ENCODE assay signal across 33 cellular contexts in the genomic region with DNA sequence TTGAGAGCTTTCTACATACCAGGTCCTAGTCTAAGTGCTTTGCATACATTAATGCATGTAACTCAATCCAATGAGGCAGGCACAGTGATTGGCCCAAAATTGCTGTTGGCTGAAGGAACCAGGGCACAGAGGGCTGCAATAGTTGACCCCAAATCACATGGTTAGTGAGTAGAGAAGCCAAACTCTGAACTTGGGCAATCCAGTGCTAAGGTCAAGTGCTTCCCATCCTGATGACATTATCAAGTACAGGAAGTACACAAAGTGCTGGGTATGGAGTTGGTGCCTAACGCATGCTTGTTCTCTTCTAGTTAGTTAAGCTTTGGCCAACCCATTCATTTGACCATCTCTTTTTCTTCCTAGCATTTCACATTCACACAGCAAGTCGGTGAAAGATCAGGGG. TPM values are rescaled to one million over a fixed set of nuclear protein-coding genes. Genes with fewer than 3 reads are reported as not detected.
"Had no signal": no experiment of that assay in that cellular context is flagged by ENCODE, and none has a peak within 500 bp of the region (broad histone marks: within the 10 kb centered on the region; RNA-seq: fewer than 3 reads in every experiment).

No MANE protein-coding gene starts in this region.

- H3K36me3 Mint-ChIP-seq: activated naive CD8-positive, alpha-beta T cell had no signal

- H3K36me3 ChIP-seq: brain microvascular endothelial cell, gastrocnemius medialis had no signal

- H3K27me3 ChIP-seq: dorsolateral prefrontal cortex, esophagus muscularis mucosa, gastrocnemius medialis had no signal

- H3K27ac Mint-ChIP-seq: activated B cell treated with CpG ODN at 0.5 μM for 24 hours; activated CD8-positive, alpha-beta T cell treated with anti-CD3 and anti-CD28 coated beads for 36 hours; activated naive CD8-positive, alpha-beta T cell; activated T-helper 17 cell treated with anti-CD3 and anti-CD28 coated beads, Interleukin-2, amount 50 U/mL, for 72 hours; dendritic cell treated with granulocyte-macrophage colony-stimulating factor and Interleukin-4, amounts not matched to agents 40 ng/mL and 50 ng/mL, for 4 days; endodermal cell; T-helper 17 cell; T-helper 2 cell treated with Interferon-gamma antibody and Interleukin-4, amounts not matched to agents 5 μg/mL and 100 μg/mL, for 36 hours had no signal

- H3K4me3 ChIP-seq: coronary artery, esophagus muscularis mucosa, gastrocnemius medialis had no signal

- DNase-seq: activated B cell treated with CpG ODN at 0.5 μM for 24 hours; activated CD4-positive, alpha-beta T cell treated with anti-CD3 and anti-CD28 coated beads for 48 hours; activated CD4-positive, alpha-beta T cell treated with anti-CD3 and anti-CD28 coated beads, Interleukin-2, amount 50 U/mL, for 1 hour; activated CD4-positive, alpha-beta T cell treated with anti-CD3 and anti-CD28 coated beads, Interleukin-2, amount 50 U/mL, for 48 hours; activated CD8-positive, alpha-beta memory T cell treated with anti-CD3 and anti-CD28 coated beads for 24 hours; activated CD8-positive, alpha-beta T cell treated with anti-CD3 and anti-CD28 coated beads for 36 hours; activated effector memory CD4-positive, alpha-beta T cell treated with Interleukin-2 at 50 U/mL for 16 hours; activated gamma-delta T cell treated with Interleukin-2 at 50 U/mL for 16 hours; activated naive CD4-positive, alpha-beta T cell treated with anti-CD3 and anti-CD28 coated beads, Interleukin-2, amount 50 U/mL, for 16 hours; activated naive CD4-positive, alpha-beta T cell treated with Interleukin-2 at 50 U/mL for 16 hours; activated T-cell treated with anti-CD3 and anti-CD28 coated beads, Interleukin-2, amount 50 U/mL, for 4 hours; amniotic stem cell; anterior cingulate cortex; brain microvascular endothelial cell; dorsolateral prefrontal cortex; effector memory CD4-positive, alpha-beta T cell; endodermal cell; erythroblast; foreskin keratinocyte; gastrocnemius medialis; T-helper 1 cell; T-helper 17 cell; T1000 had no signal

- H3K27ac ChIP-seq: brain microvascular endothelial cell, coronary artery, foreskin keratinocyte, gastrocnemius medialis had no signal

- H3K4me1 ChIP-seq: foreskin keratinocyte had no signal

- H3K9me3 Mint-ChIP-seq: activated B cell treated with CpG ODN at 0.5 μM for 24 hours; activated CD8-positive, alpha-beta T cell treated with anti-CD3 and anti-CD28 coated beads for 36 hours; activated T-cell treated with anti-CD3 and anti-CD28 coated beads, Interleukin-2, amount 50 U/mL, for 4 hours; activated T-helper 17 cell treated with anti-CD3 and anti-CD28 coated beads, Interleukin-2, amount 50 U/mL, for 72 hours; central memory CD8-positive, alpha-beta T cell; dendritic cell treated with granulocyte-macrophage colony-stimulating factor and Interleukin-4, amounts not matched to agents 40 ng/mL and 50 ng/mL, for 4 days; endodermal cell; T-helper 2 cell treated with Interferon-gamma antibody and Interleukin-4, amounts not matched to agents 5 μg/mL and 100 μg/mL, for 36 hours had no signal

- H3K4me3 Mint-ChIP-seq: activated B cell treated with CpG ODN at 0.5 μM for 24 hours; activated CD8-positive, alpha-beta T cell treated with anti-CD3 and anti-CD28 coated beads for 36 hours; activated naive CD8-positive, alpha-beta T cell; activated T-cell treated with anti-CD3 and anti-CD28 coated beads, Interleukin-2, amount 50 U/mL, for 4 hours; activated T-helper 17 cell treated with anti-CD3 and anti-CD28 coated beads, Interleukin-2, amount 50 U/mL, for 72 hours; central memory CD8-positive, alpha-beta T cell; dendritic cell treated with granulocyte-macrophage colony-stimulating factor and Interleukin-4, amounts not matched to agents 40 ng/mL and 50 ng/mL, for 4 days; endodermal cell; T-helper 17 cell; T-helper 2 cell treated with Interferon-gamma antibody and Interleukin-4, amounts not matched to agents 5 μg/mL and 100 μg/mL, for 36 hours had no signal

- ATAC-seq: activated CD4-positive, CD25-positive, alpha-beta regulatory T cell treated with anti-CD3 and anti-CD28 coated beads, Interleukin-2, amount 50 U/mL, for 24 hours; activated CD8-positive, alpha-beta T cell treated with anti-CD3 and anti-CD28 coated beads for 36 hours; activated T-cell treated with anti-CD3 and anti-CD28 coated beads, Interleukin-2, amount 50 U/mL, for 4 hours; activated T-helper 17 cell treated with anti-CD3 and anti-CD28 coated beads, Interleukin-2, amount 50 U/mL, for 72 hours; foreskin keratinocyte; gastrocnemius medialis; T-helper 17 cell had no signal

- H3K4me1 Mint-ChIP-seq: activated B cell treated with CpG ODN at 0.5 μM for 24 hours; activated T-helper 17 cell treated with anti-CD3 and anti-CD28 coated beads, Interleukin-2, amount 50 U/mL, for 72 hours; central memory CD8-positive, alpha-beta T cell; T-helper 17 cell had no signal

- H3K9me3 ChIP-seq: esophagus muscularis mucosa, gastrocnemius medialis had no signal

RNA-seq across cellular contexts. Expression of a gene that starts 7.2 kb away (rescaled TPM):
- total RNA-seq: activated B cell treated with CpG ODN at 0.5 μM for 24 hours; activated CD8-positive, alpha-beta T cell treated with anti-CD3 and anti-CD28 coated beads for 36 hours; activated T-helper 17 cell treated with anti-CD3 and anti-CD28 coated beads, Interleukin-2, amount 50 U/mL, for 72 hours; bronchial epithelial cell; foreskin keratinocyte; glomerular endothelial cell had no signal
- polyA plus RNA-seq: foreskin keratinocyte had no signal
